8 cellular contexts compared by ENCODE assay signal in the genomic region with DNA sequence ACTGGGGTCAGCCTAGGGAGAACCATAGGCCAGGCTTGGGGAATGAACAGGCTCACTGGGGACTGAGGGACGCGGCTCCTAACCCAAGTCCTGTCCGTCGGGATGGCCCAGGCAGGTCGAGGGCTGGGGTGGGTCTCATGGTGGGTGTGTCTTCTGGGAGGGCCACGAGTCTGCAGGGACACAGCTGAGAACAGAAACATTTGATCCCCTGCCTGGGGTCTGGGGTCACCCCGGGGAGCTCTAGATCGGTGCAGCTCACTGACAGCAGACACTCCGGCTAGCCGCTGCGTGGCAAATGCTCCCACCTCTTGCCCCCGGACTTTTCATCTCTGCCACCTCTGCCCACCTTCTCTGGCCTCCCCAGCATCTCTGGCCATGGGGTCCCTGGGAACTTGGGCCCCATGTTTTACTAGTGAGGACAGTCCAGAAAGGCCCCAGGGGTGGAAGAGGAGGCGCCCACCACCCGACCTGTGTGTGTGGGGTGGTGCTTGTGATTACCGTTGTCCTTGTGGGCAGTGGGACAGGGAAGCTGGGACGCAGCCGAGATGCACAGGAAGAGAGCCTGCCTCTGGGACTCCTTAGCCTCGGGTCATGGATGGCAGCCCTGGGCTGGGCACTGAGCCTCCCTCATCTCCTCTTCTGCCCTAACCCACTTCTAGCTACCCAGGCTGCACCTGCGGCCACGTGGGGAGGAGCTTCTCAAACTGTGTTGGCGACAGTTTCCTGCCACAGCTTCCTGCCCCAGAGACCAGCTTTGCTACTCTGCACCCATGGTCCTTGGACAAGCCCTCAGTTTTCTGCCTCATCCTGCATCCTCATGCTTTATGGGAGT. TPM values are rescaled to one million over a fixed set of nuclear protein-coding genes. Genes with fewer than 3 reads are reported as not detected.
DNase-seq lines count a peak whose midpoint lies in the region; ATAC-seq, FAIRE-seq and TF ChIP-seq lines count a peak whose summit lies in the region.
"Had no signal": no experiment of that assay in that cellular context is flagged by ENCODE, and none has a peak within 500 bp of the region (broad histone marks: within the 10 kb centered on the region; RNA-seq: fewer than 3 reads in every experiment).

No MANE protein-coding gene starts in this region.

- no peaks in the 10 kb centered on the region for H3K79me1 ChIP-seq in H1 (ENCODE audit: low read depth, low read length)

- H3K4me3 Mint-ChIP-seq in activated B cell treated with CpG ODN at 0.5 μM for 24 hours = peak overlapping the region; percentile 77
- peak overlapping the region; percentile 55 to 74 for H3K4me3 Mint-ChIP-seq in stimulated activated naive B cell treated with anti-CD40 and anti-IgM and Interleukin-4, amounts not matched to agents 10 μg/mL and 1 μg/mL and 100 μg/mL, for 72 hours

- H3K79me2 ChIP-seq in H1 (ENCODE audit: control insufficient read depth in 1 of 2, insufficient read depth in 2 of 2, low read length in 2 of 2) = no peaks in the 10 kb centered on the region

- peak overlapping the region; percentile 4 for H3K56ac ChIP-seq in H1 (replicated peaks; ENCODE audit: insufficient read length, low read depth, low read length)

- no peak overlapping the region for H3K4ac ChIP-seq in H1 (replicated peaks; ENCODE audit: insufficient read length, low read depth, low read length)

- H4K5ac ChIP-seq in H1 (ENCODE audit: insufficient read length, low read depth, low read length) = no peak overlapping the region

- FAIRE-seq in H1 (lab: Jason Lieb, UNC) = no peak

- CTCF ChIA-PET in activated B cell treated with CpG ODN at 0.5 μM for 24 hours (lab: Charles Lee) = interaction anchor here (0.8 to 1.7 kb wide), 5 partner anchors 8 to 127 kb away, joined by 3 to 6 read pairs (median 4); no protein-coding TSS in a partner anchor
- CTCF ChIA-PET in H1 (lab: Charles Lee; ENCODE audit: partially characterized antibody) = interaction anchor here (0.8 to 13.6 kb wide), 7 partner anchors 8 to 735 kb away, joined by 3 to 202 read pairs (median 7); no protein-coding TSS in a partner anchor

- no peak overlapping the region for H3K4me2 ChIP-seq in H1 (ENCODE audit: insufficient read depth in 1 of 2, low read depth in 2 of 2, low read length in 2 of 2)

- H3K4me1 ChIP-seq in H1 (replicated peaks in 1 of 4; ENCODE audit: control insufficient read depth in 3 of 4, insufficient read depth in 4 of 4, low read length in 3 of 4) = peaks cover 2 to 13% (median 3%) of the 10 kb centered on the region in 4 experiments; a peak in 6 of 7 replicates
- H3K4me1 ChIP-seq in HAP-1 = peaks cover 16% of the 10 kb centered on the region
- H3K4me1 ChIP-seq in uterus = no peaks in the 10 kb centered on the region

- H3K4me3 ChIP-seq in H1 (ENCODE audit: extremely low read depth in 1 of 4, insufficient read depth in 2 of 4, low read depth in 3 of 4, low read length in 4 of 4) (no peak overlapping the region), HAP-1 (no peak overlapping the region), uterus (no peak overlapping the region)

- POLR2A ChIA-PET in activated B cell treated with CpG ODN at 0.5 μM for 24 hours (lab: Charles Lee) = interaction anchor here (0.6 to 1.3 kb wide), 4 partner anchors 12 to 930 kb away, joined by 3 to 7 read pairs (median 3); a partner anchor contains a TSS
- POLR2A ChIA-PET in H1 (lab: Charles Lee; ENCODE audit: partially characterized antibody) = no interaction called here

- TF ChIP-seq CTCF in activated B cell treated with CpG ODN at 0.5 μM for 24 hours (IDR thresholded peaks at IDR 0.05) (no peak), H1 (IDR thresholded peaks at IDR 0.05; ENCODE audit: control extremely low read depth in 1 of 3, insufficient read depth in 1 of 3, low read depth in 1 of 3, low read length in 3 of 3) (no peak), uterus (IDR thresholded peaks at IDR 0.05) (no peak)

- H2BK5ac ChIP-seq in H1 (ENCODE audit: low read depth, low read length) = no peak overlapping the region

- no peak overlapping the region for H3K14ac ChIP-seq in H1 (ENCODE audit: insufficient read length)

- no peaks in the 10 kb centered on the region for H4K20me1 ChIP-seq in H1 (replicated peaks in 1 of 2; ENCODE audit: control insufficient read depth in 1 of 2, insufficient read depth in 2 of 2, low read length in 2 of 2)

- H3K36me3 ChIP-seq in H1 (ENCODE audit: control insufficient read depth in 2 of 4, insufficient read depth in 4 of 4, low read length in 3 of 4) (no peaks in the 10 kb centered on the region), HAP-1 (replicated peaks) (no peaks in the 10 kb centered on the region), uterus (no peaks in the 10 kb centered on the region)
- H3K36me3 ChIP-seq: heart left ventricle had no signal

- peak; percentile 71 for ATAC-seq in HG02588 (IDR thresholded peaks at IDR 0.05; ENCODE audit: unreplicated experiment)
- peak; percentile 96 for ATAC-seq in activated B cell treated with CpG ODN at 0.5 μM for 24 hours (ENCODE audit: low read depth)
- ATAC-seq in stimulated activated naive B cell treated with anti-CD40 and anti-IgM and Interleukin-4, amounts not matched to agents 10 μg/mL and 1 μg/mL and 100 μg/mL, for 72 hours (replicated peaks) = peak; percentile 91 to 92

- no peak for TF ChIP-seq POLR2A in H1 (IDR thresholded peaks at IDR 0.05; ENCODE audit: control extremely low read depth in 1 of 2, low read depth in 2 of 2, low read length in 2 of 2)
- no peak for TF ChIP-seq POLR2A in uterus (IDR thresholded peaks at IDR 0.05)

- no peak overlapping the region for H2BK15ac ChIP-seq in H1 (ENCODE audit: low read length)

- H3K9ac ChIP-seq in H1 (replicated peaks in 1 of 4; ENCODE audit: extremely low read depth in 1 of 4, low read depth in 3 of 4, low read length in 3 of 4) = no peak overlapping the region

- H3K23me2 ChIP-seq in H1 (ENCODE audit: low read depth, low read length) = no peaks in the 10 kb centered on the region

- H3K27ac ChIP-seq in H1 (ENCODE audit: low read depth, low read length) = no peak overlapping the region
- H3K27ac ChIP-seq in uterus = no peak overlapping the region

- TF ChIP-seq RAD21 in H1 (IDR thresholded peaks at IDR 0.05 in 1 of 2, conservative IDR thresholded peaks at IDR 0.05 in 1 of 2; ENCODE audit: low read depth in 2 of 2, low read length in 2 of 2) = no peak

- H3K18ac ChIP-seq in H1 (ENCODE audit: extremely low read depth, low read length) = no peak overlapping the region

- H2AFZ ChIP-seq in H1 (ENCODE audit: low read length) = no peak overlapping the region

- 87% methylated on average over 21 of the region's 21 CpGs; no CpG with 5 or more reads in 1 of the 2 experiments for WGBS in H1 (ENCODE audit: extremely low coverage in 1 of 2, insufficient coverage in 1 of 2, insufficient read length in 1 of 2, insufficient replicate concordance in 2 of 2, low coverage in 1 of 2, low lambda C conversion rate in 2 of 2, missing lambda C conversion rate in 1 of 2), 2 experiments

- H2AK5ac ChIP-seq in H1 (ENCODE audit: low read depth, low read length) = no peak overlapping the region

- no peaks in the 10 kb centered on the region for H3K9me3 ChIP-seq in H1 (ENCODE audit: insufficient read depth in 2 of 2, low read depth in 1 of 2, low read length in 1 of 2)
- no peaks in the 10 kb centered on the region for H3K9me3 ChIP-seq in HAP-1
- no peaks in the 10 kb centered on the region for H3K9me3 ChIP-seq in uterus
- H3K9me3 ChIP-seq: heart left ventricle had no signal

- in situ Hi-C loops in HAP-1 (cut with MboI; ENCODE audit: low sequenced_read_pairs) = no loop called here

- peak; percentile 32 for DNase-seq in activated B cell treated with CpG ODN at 0.5 μM for 24 hours
- no peak for DNase-seq in H1 (ENCODE audit: low read depth in 1 of 2, low spot score in 2 of 2)
- peak; percentile 40 for DNase-seq in stimulated activated naive B cell treated with anti-CD40 and anti-IgM and Interleukin-4, amounts not matched to agents 10 μg/mL and 1 μg/mL and 100 μg/mL, for 72 hours
- no peak for DNase-seq in HAP-1 (ENCODE audit: low spot score in 2 of 2)
- no peak for DNase-seq in NCI-H2227 (lab: John Stamatoyannopoulos, UW; ENCODE audit: unreplicated experiment)
- no peak for DNase-seq in uterus

- H3K23ac ChIP-seq in H1 (ENCODE audit: insufficient read length) = no peak overlapping the region

- H3K27me3 ChIP-seq in H1 (replicated peaks in 1 of 4; ENCODE audit: control insufficient read depth in 3 of 4, extremely low read depth in 1 of 4, insufficient read depth in 3 of 4, low read length in 3 of 4) = no peaks in the 10 kb centered on the region
- H3K27me3 ChIP-seq in HAP-1 (ENCODE audit: low read depth) = no peaks in the 10 kb centered on the region
- no peaks in the 10 kb centered on the region for H3K27me3 ChIP-seq in uterus
- H3K27me3 ChIP-seq: heart left ventricle had no signal

- H3K27ac Mint-ChIP-seq in activated B cell treated with CpG ODN at 0.5 μM for 24 hours = peak overlapping the region; percentile 94
- peak overlapping the region; percentile 89 for H3K27ac Mint-ChIP-seq in stimulated activated naive B cell treated with anti-CD40 and anti-IgM and Interleukin-4, amounts not matched to agents 10 μg/mL and 1 μg/mL and 100 μg/mL, for 72 hours

- no peak overlapping the region for H4K91ac ChIP-seq in H1 (replicated peaks; ENCODE audit: insufficient read length, low read length)

- H3K36me3 Mint-ChIP-seq in activated B cell treated with CpG ODN at 0.5 μM for 24 hours (ENCODE audit: low read depth) = no peaks in the 10 kb centered on the region
- H3K36me3 Mint-ChIP-seq in stimulated activated naive B cell treated with anti-CD40 and anti-IgM and Interleukin-4, amounts not matched to agents 10 μg/mL and 1 μg/mL and 100 μg/mL, for 72 hours = peaks cover 0 to 5% of the 10 kb centered on the region in 2 donors

- intact Hi-C loops in activated B cell treated with CpG ODN at 0.5 μM for 24 hours (cut with micrococcal nuclease) (no loop called here), uterus (cut with DNase I; ENCODE audit: low total_unique reads) (no loop called here)

- H3K27me3 Mint-ChIP-seq in activated B cell treated with CpG ODN at 0.5 μM for 24 hours = no peaks in the 10 kb centered on the region
- no peaks in the 10 kb centered on the region for H3K27me3 Mint-ChIP-seq in stimulated activated naive B cell treated with anti-CD40 and anti-IgM and Interleukin-4, amounts not matched to agents 10 μg/mL and 1 μg/mL and 100 μg/mL, for 72 hours

- H2BK12ac ChIP-seq in H1 (ENCODE audit: low read depth, low read length) = no peak overlapping the region

- H2BK20ac ChIP-seq in H1 (ENCODE audit: low read length) = no peak overlapping the region

- peak overlapping the region; percentile 68; the same call in 1 of the 2 replicates for H4K8ac ChIP-seq in H1 (ENCODE audit: extremely low read depth, insufficient read depth, low read length)

- no peak for TF ChIP-seq EP300 in H1 (IDR thresholded peaks at IDR 0.05; ENCODE audit: borderline replicate concordance in 1 of 2, low read depth in 2 of 2, low read length in 2 of 2)

- H2BK120ac ChIP-seq in H1 (replicated peaks; ENCODE audit: low read depth, low read length) = no peak overlapping the region

- H3K4me1 Mint-ChIP-seq in activated B cell treated with CpG ODN at 0.5 μM for 24 hours = peaks cover 37% of the 10 kb centered on the region
- peaks cover 33% of the 10 kb centered on the region in 2 donors for H3K4me1 Mint-ChIP-seq in stimulated activated naive B cell treated with anti-CD40 and anti-IgM and Interleukin-4, amounts not matched to agents 10 μg/mL and 1 μg/mL and 100 μg/mL, for 72 hours

- no peaks in the 10 kb centered on the region for H3K9me3 Mint-ChIP-seq in activated B cell treated with CpG ODN at 0.5 μM for 24 hours
- H3K9me3 Mint-ChIP-seq in stimulated activated naive B cell treated with anti-CD40 and anti-IgM and Interleukin-4, amounts not matched to agents 10 μg/mL and 1 μg/mL and 100 μg/mL, for 72 hours = peaks cover 0 to 5% of the 10 kb centered on the region in 2 donors

RNA-seq across cellular contexts. Expression of a gene that starts 4.9 kb away (rescaled TPM):
- total RNA-seq in activated B cell treated with CpG ODN at 0.5 μM for 24 hours (2.8 and 4.8 TPM in 2 replicates), uterus (10 to 100 TPM in 1 of 4 donors, 1 to 10 TPM in 3; 3.3 to 11.2 (median 5.1) TPM)
- total RNA-seq in H1 (2021; fragmentation: NEBNext Ultra II Directional; extraction: Animal tissue kit (Norgen Biotek cat#: 25700)) = not detected in 2 replicates
- 0.15 and 0.20 TPM in 2 replicates for polyA plus RNA-seq in H1 (2011; rRNA removed)
- polyA plus RNA-seq in H1 (2011; cell fraction: cytosol; rRNA removed) = 0.19 TPM
- polyA plus RNA-seq in H1 (2011; cell fraction: nucleus; rRNA removed) = 0.77 TPM
- 0.13 to 0.35 TPM (median 0.26 TPM) in 4 replicates for polyA plus RNA-seq in H1 (2012, experiment 1 of 2)
- polyA plus RNA-seq in H1 (2012, experiment 2 of 2) = 0.17 TPM
- not detected for polyA plus RNA-seq in H1 (2013, experiment 1 of 2)
- 0.06 TPM for polyA plus RNA-seq in H1 (2013, experiment 2 of 2)
- polyA minus RNA-seq in H1 (2011; rRNA and poly(A)+ RNA removed) = 0.05 TPM in 1 of 2 replicates, not detected in the other
- not detected for polyA minus RNA-seq in H1 (2011; cell fraction: cytosol; rRNA and poly(A)+ RNA removed)
- not detected for polyA minus RNA-seq in H1 (2011; cell fraction: nucleus; rRNA and poly(A)+ RNA removed)

RNA-seq across cellular contexts. Expression of a gene that starts 48.8 kb away (rescaled TPM):
- total RNA-seq in activated B cell treated with CpG ODN at 0.5 μM for 24 hours = 8.9 and 14.4 TPM in 2 replicates
- total RNA-seq in H1 (2021; fragmentation: NEBNext Ultra II Directional; extraction: Animal tissue kit (Norgen Biotek cat#: 25700)) = 3.7 and 5.2 TPM in 2 replicates
- polyA plus RNA-seq in H1 (2011; rRNA removed) = 2.1 and 2.3 TPM in 2 replicates
- 2.6 TPM for polyA plus RNA-seq in H1 (2011; cell fraction: cytosol; rRNA removed)
- 6.9 TPM for polyA plus RNA-seq in H1 (2011; cell fraction: nucleus; rRNA removed)
- 2.0 to 3.9 TPM (median 3.1 TPM) in 4 replicates for polyA plus RNA-seq in H1 (2012, experiment 1 of 2)
- polyA plus RNA-seq in H1 (2012, experiment 2 of 2) = 0.81 TPM
- 2.4 TPM for polyA plus RNA-seq in H1 (2013, experiment 1 of 2)
- polyA plus RNA-seq in H1 (2013, experiment 2 of 2) = 2.0 TPM
- polyA minus RNA-seq in H1 (2011; rRNA and poly(A)+ RNA removed) = 4.3 and 4.8 TPM in 2 replicates
- polyA minus RNA-seq in H1 (2011; cell fraction: cytosol; rRNA and poly(A)+ RNA removed) = 3.9 TPM
- 10.8 TPM for polyA minus RNA-seq in H1 (2011; cell fraction: nucleus; rRNA and poly(A)+ RNA removed)
- 10 to 100 TPM in 3 of 4 donors, 1 to 10 TPM in 1; 5.4 to 17.9 (median 14.0) TPM for total RNA-seq in uterus

RNA-seq across cellular contexts. Expression of a gene that starts 54.4 kb away (rescaled TPM):
- total RNA-seq in activated B cell treated with CpG ODN at 0.5 μM for 24 hours (55.0 and 55.9 TPM in 2 replicates), uterus (10 to 100 TPM; 33.2 to 91.2 (median 69.3) TPM)
- 40.7 and 43.8 TPM in 2 replicates for total RNA-seq in H1 (2021; fragmentation: NEBNext Ultra II Directional; extraction: Animal tissue kit (Norgen Biotek cat#: 25700))
- polyA plus RNA-seq in H1 (2011; rRNA removed) = 56.0 and 78.1 TPM in 2 replicates
- 57.8 TPM for polyA plus RNA-seq in H1 (2011; cell fraction: cytosol; rRNA removed)
- polyA plus RNA-seq in H1 (2011; cell fraction: nucleus; rRNA removed) = 233 TPM
- polyA plus RNA-seq in H1 (2012, experiment 1 of 2) = 29.0 to 50.0 TPM (median 45.0 TPM) in 4 replicates
- 37.3 TPM for polyA plus RNA-seq in H1 (2012, experiment 2 of 2)
- 28.7 TPM for polyA plus RNA-seq in H1 (2013, experiment 1 of 2)
- polyA plus RNA-seq in H1 (2013, experiment 2 of 2) = 24.7 TPM
- polyA minus RNA-seq in H1 (2011; rRNA and poly(A)+ RNA removed) = 35.2 and 46.9 TPM in 2 replicates
- 25.0 TPM for polyA minus RNA-seq in H1 (2011; cell fraction: cytosol; rRNA and poly(A)+ RNA removed)
- 54.0 TPM for polyA minus RNA-seq in H1 (2011; cell fraction: nucleus; rRNA and poly(A)+ RNA removed)

Comparison
In these comparisons a context has a peak if more than half of its experiments do, and no peak if none do; other contexts are left out.
1. DNase-seq: peak in activated B cell treated with CpG ODN at 0.5 μM for 24 hours (single experiment) and stimulated activated naive B cell treated with anti-CD40 and anti-IgM and Interleukin-4, amounts not matched to agents 10 μg/mL and 1 μg/mL and 100 μg/mL, for 72 hours (single experiment); none in H1 (0 of 2), HAP-1 (0 of 2), NCI-H2227 (single experiment) and uterus (0 of 2).
2. Peak in every context shown above with its lines, with median percentiles within 50 percentile points of each other: ATAC-seq.